Comparison of ENCODE assay signal across 8 cellular contexts in the genomic region with DNA sequence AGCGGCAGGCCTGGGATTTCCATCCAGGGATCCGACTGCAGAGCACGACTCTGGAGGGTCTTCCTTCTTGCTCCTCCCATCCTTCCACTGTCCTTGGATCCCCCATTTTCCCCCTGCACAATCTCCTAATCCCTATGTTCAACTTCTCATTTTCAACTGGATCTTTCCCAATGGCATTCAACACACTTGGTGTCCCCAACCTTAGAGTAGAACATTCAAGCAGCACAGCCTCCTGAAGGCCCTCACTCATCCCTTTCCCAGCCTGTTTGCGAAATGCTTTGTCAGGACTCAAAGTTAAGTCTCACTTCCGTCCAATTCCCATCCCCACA. TPM values are rescaled to one million over a fixed set of nuclear protein-coding genes. Genes with fewer than 3 reads are reported as not detected.
A peak's percentile ranks its signal among the peaks of the same experiment; 100 is the strongest.
DNase-seq lines count a peak whose midpoint lies in the region; ATAC-seq and TF ChIP-seq lines count a peak whose summit lies in the region.

No MANE protein-coding gene starts in this region.

- 32% methylated on average over 5 of the region's 5 CpGs for WGBS in right cardiac atrium
- WGBS in smooth muscle cell (ENCODE audit: low lambda C conversion rate) = 59% methylated on average over 5 of the region's 5 CpGs

- H3K79me2 ChIP-seq in smooth muscle cell (ENCODE audit: low read depth) = peaks cover 12% of the 10 kb centered on the region

- H3K9ac ChIP-seq in smooth muscle cell (ENCODE audit: low read depth) = peak overlapping the region; percentile 80

- H3K27me3 ChIP-seq in HAP-1 (ENCODE audit: low read depth) (no peaks in the 10 kb centered on the region), WERI-Rb-1 (ENCODE audit: insufficient read depth, low read depth, severe bottlenecking) (no peaks in the 10 kb centered on the region), right cardiac atrium (ENCODE audit: control insufficient read depth, insufficient read depth) (no peaks in the 10 kb centered on the region), smooth muscle cell (ENCODE audit: low read depth) (no peaks in the 10 kb centered on the region)

- TF ChIP-seq CTCF in WERI-Rb-1 (IDR thresholded peaks at IDR 0.05; ENCODE audit: low read depth, low read length) (no peak), smooth muscle cell (IDR thresholded peaks at IDR 0.05; ENCODE audit: borderline replicate concordance, insufficient read depth, poor library complexity, severe bottlenecking) (no peak)

- H3K27ac ChIP-seq in WERI-Rb-1 (peak overlapping the region; percentile 87), right cardiac atrium (ENCODE audit: low read length) (peak overlapping the region; percentile 78), smooth muscle cell (ENCODE audit: low read depth) (peak overlapping the region; percentile 73)

- H3K4me3 ChIP-seq in HAP-1 (peak overlapping the region; percentile 79), WERI-Rb-1 (ENCODE audit: low read depth, low read length) (peak overlapping the region; percentile 74), right cardiac atrium (ENCODE audit: low read length) (peak overlapping the region; percentile 75), smooth muscle cell (peak overlapping the region; percentile 68)

- no peak overlapping the region for H2AFZ ChIP-seq in smooth muscle cell (ENCODE audit: low read depth)

- ATAC-seq in right cardiac atrium = no peak
- ATAC-seq in GM19328 (IDR thresholded peaks at IDR 0.05; ENCODE audit: unreplicated experiment) = no peak
- no peak for ATAC-seq in HG03521 (IDR thresholded peaks at IDR 0.05; ENCODE audit: unreplicated experiment)

- H3K4me2 ChIP-seq in smooth muscle cell = peak overlapping the region; percentile 91

- H4K20me1 ChIP-seq in smooth muscle cell (ENCODE audit: low read depth) = peaks cover 47% of the 10 kb centered on the region

- in situ Hi-C loops in HAP-1 (cut with MboI; ENCODE audit: low sequenced_read_pairs) = loop anchor here (10.0 kb wide), 1 partner anchor 524 kb away; no protein-coding TSS in a partner anchor

- DNase-seq in HAP-1 (ENCODE audit: low spot score in 2 of 2) (no peak), WERI-Rb-1 (no peak), right cardiac atrium (no peak), smooth muscle cell (lab: John Stamatoyannopoulos, UW; ENCODE audit: unreplicated experiment) (no peak), NCI-H1417 treated with DMSO at 0.1 percent for 48 hours (lab: John Stamatoyannopoulos, UW) (no peak), DMS153 (lab: John Stamatoyannopoulos, UW) (no peak)

- H3K9me3 ChIP-seq in HAP-1 = no peaks in the 10 kb centered on the region
- H3K9me3 ChIP-seq in WERI-Rb-1 (ENCODE audit: severe bottlenecking) = no peaks in the 10 kb centered on the region
- H3K9me3 ChIP-seq in right cardiac atrium (ENCODE audit: control insufficient read depth, low read length) = no peaks in the 10 kb centered on the region
- H3K9me3 ChIP-seq in smooth muscle cell (replicated peaks; ENCODE audit: low read depth) = no peaks in the 10 kb centered on the region

- H3K4me1 ChIP-seq in HAP-1 = peaks cover 6% of the 10 kb centered on the region
- H3K4me1 ChIP-seq in right cardiac atrium (ENCODE audit: control insufficient read depth, insufficient read depth, low read length) = peaks cover 2% of the 10 kb centered on the region
- no peaks in the 10 kb centered on the region for H3K4me1 ChIP-seq in smooth muscle cell (ENCODE audit: low read depth)

- peaks cover 26% of the 10 kb centered on the region for H3F3A ChIP-seq in smooth muscle cell (ENCODE audit: low read depth)

- intact Hi-C loops in right cardiac atrium (cut with DNase I) = loop anchor here in 1 of 4 donors (10.0 kb wide), 1 partner anchor 226 kb away; no protein-coding TSS in a partner anchor

- H3K36me3 ChIP-seq in HAP-1 (replicated peaks) (peaks cover 50% of the 10 kb centered on the region), WERI-Rb-1 (peaks cover 48% of the 10 kb centered on the region), smooth muscle cell (ENCODE audit: low read depth) (peaks cover 6% of the 10 kb centered on the region)

RNA-seq across cellular contexts. Expression of a gene that starts 32.3 kb away (rescaled TPM):
- 100 to 1,000 TPM in 3 of 4 donors, 10 to 100 TPM in 1; 85.1 to 164 (median 120) TPM for total RNA-seq in right cardiac atrium
- polyA plus RNA-seq in right cardiac atrium = 96.5 TPM
- total RNA-seq in smooth muscle cell = 420 and 505 TPM in 2 replicates
- polyA plus RNA-seq in smooth muscle cell = 431 and 520 TPM in 2 replicates
